ENCODE assay signal across 15 cellular contexts in the genomic region with DNA sequence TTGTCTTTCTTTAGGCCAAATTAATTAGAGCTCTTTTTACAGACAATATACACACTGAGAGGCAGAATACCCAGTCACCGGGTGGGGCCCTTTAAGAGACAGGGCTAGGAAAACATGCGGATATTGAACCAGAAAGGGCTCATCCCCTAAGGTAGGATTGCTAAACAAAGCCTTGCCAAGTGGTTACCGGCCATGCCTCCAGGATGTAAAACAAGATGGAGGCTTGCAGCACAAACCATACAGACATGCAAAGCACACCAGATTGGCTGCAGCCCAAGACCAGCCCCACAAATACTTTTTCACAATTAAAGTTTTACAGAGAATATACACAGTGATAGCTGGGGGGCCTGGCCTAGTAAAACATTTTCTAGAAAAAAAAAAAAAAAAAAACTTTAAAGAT.
"Had no signal": no experiment of that assay in that cellular context is flagged by ENCODE, and none has a peak within 500 bp of the region (broad histone marks: within the 10 kb centered on the region; RNA-seq: fewer than 3 reads in every experiment).

No MANE protein-coding gene starts in this region.

- H3K9me3 ChIP-seq: colonic mucosa, ovary had no signal

- DNase-seq: activated CD4-positive, alpha-beta memory T cell treated with anti-CD3 and anti-CD28 coated beads for 36 hours; activated gamma-delta T cell; activated T-cell treated with anti-CD3 and anti-CD28 coated beads, Interleukin-2, amount 50 U/mL, for 48 hours; caudate nucleus; colonic mucosa; islet precursor cell; naive B cell; ovary; stimulated activated naive CD8-positive, alpha-beta T cell treated with anti-CD3 and anti-CD28 coated beads, Interleukin-15, Interleukin-2, amounts not matched to agents 100 U/mL and 50 U/mL, for 24 hours; trophoblast cell had no signal

- H3K9ac ChIP-seq: neural progenitor cell had no signal

- H3K4me2 ChIP-seq: neural progenitor cell had no signal

- H2AFZ ChIP-seq: neural progenitor cell had no signal

- ATAC-seq: activated naive CD4-positive, alpha-beta T cell treated with anti-CD3 and anti-CD28 coated beads, Interleukin-2, amount 50 U/mL, for 72 hours; left lobe of liver; sciatic nerve; stimulated activated naive CD8-positive, alpha-beta T cell treated with anti-CD3 and anti-CD28 coated beads, Interleukin-15, Interleukin-2, amounts not matched to agents 100 U/mL and 50 U/mL, for 24 hours had no signal

- H3K4me1 ChIP-seq: colonic mucosa, neural progenitor cell had no signal

- H3K27me3 ChIP-seq: colonic mucosa, neural progenitor cell, ovary had no signal

- H3K4me3 ChIP-seq: colonic mucosa, neural progenitor cell, ovary had no signal

- H3K36me3 ChIP-seq: colonic mucosa, neural progenitor cell, ovary had no signal

- H3K27ac ChIP-seq: colonic mucosa, neural progenitor cell, ovary, VCaP had no signal
